Comparison of ENCODE assay signal across 8 cellular contexts in the genomic region with DNA sequence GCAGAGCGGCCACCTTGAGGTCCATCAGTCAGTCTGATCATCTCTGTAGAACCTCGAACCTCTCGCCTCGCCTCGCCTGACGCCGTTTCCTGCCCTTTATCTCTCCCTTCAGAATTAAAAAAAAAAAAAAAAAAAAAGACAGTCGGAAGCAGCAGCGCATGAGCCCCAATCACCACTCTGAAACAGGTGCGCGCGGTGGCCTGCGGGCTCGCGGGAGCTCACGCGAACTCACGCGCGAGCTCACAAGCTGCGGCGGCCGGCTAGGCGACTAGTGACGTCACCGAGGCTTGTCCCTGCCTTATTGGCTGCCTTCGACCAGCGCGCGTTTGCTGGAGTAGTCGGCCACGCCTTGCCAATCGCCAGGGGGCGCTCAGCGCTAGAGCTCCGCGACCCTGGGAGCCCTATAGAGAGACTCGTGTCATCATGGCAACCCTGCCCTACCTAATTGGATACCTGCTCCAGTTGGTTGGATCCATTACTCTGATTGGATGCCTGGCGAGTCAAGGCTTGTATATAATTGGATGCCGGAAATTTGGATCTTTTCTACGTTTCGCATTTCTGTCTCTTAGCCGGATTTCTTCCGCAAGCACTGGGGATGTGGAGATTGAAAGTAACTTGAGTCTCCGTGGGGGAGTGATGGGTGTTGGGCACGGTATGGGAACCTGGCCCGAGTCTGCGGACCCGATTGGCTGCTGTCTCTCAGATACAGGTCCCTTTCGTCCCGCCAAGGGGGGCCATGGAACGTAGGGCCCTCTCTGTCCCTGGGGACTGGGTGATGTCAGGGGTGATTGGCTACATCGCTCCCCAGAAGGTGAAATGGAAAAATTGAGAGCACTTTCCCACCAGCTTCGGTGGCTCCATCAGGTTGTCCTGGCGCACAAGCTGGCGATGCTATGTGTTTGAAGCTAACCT. TPM values are rescaled to one million over a fixed set of nuclear protein-coding genes. Genes with fewer than 3 reads are reported as not detected.
A peak's percentile ranks its signal among the peaks of the same experiment; 100 is the strongest.
DNase-seq lines count a peak whose midpoint lies in the region; ATAC-seq, FAIRE-seq and TF ChIP-seq lines count a peak whose summit lies in the region.

No MANE protein-coding gene starts in this region.

- peaks cover 11% of the 10 kb centered on the region for H3K4me1 ChIP-seq in CD4-positive, alpha-beta memory T cell (ENCODE audit: insufficient read depth, low read length)
- H3K4me1 ChIP-seq in HUES64 (ENCODE audit: insufficient read depth, low read length) (no peaks in the 10 kb centered on the region), keratinocyte (ENCODE audit: control insufficient read depth, extremely low read depth, insufficient read depth, low read length) (no peaks in the 10 kb centered on the region), mesenchymal stem cell (ENCODE audit: control insufficient read depth, insufficient read depth, low read depth, low read length) (no peaks in the 10 kb centered on the region)

- H2BK15ac ChIP-seq in mesenchymal stem cell (ENCODE audit: low read depth, poor library complexity, severe bottlenecking) = no peak overlapping the region

- no peaks in the 10 kb centered on the region for H3K79me2 ChIP-seq in keratinocyte (ENCODE audit: control insufficient read depth, insufficient read depth, low read length)

- no peak overlapping the region for H3K23ac ChIP-seq in mesenchymal stem cell (ENCODE audit: low read length in 2 of 2)

- intact Hi-C loops in CD4-positive, alpha-beta memory T cell (cut with micrococcal nuclease) = no loop called here

- no peak overlapping the region for H3K4me3 ChIP-seq in CD4-positive, alpha-beta memory T cell (ENCODE audit: low read length in 2 of 2)
- peak overlapping the region; percentile 46 for H3K4me3 ChIP-seq in HUES64 (ENCODE audit: low read length)
- H3K4me3 ChIP-seq in WI38 (ENCODE audit: low read depth, low read length) = no peak overlapping the region
- no peak overlapping the region for H3K4me3 ChIP-seq in bronchial epithelial cell (ENCODE audit: low read depth, low read length)
- H3K4me3 ChIP-seq in keratinocyte (ENCODE audit: control insufficient read depth in 2 of 3, extremely low read depth in 1 of 3, insufficient read depth in 2 of 3, low read depth in 1 of 3, low read length in 3 of 3) = no peak overlapping the region
- H3K4me3 ChIP-seq in mesenchymal stem cell (ENCODE audit: insufficient read depth in 1 of 2, low read depth in 1 of 2, low read length in 2 of 2) = peak overlapping the region in 1 of 2 experiments; percentile 44

- H3K9me1 ChIP-seq in keratinocyte (ENCODE audit: control insufficient read depth, extremely low read depth, insufficient read depth, low read length) = no peaks in the 10 kb centered on the region

- H4K20me1 ChIP-seq in keratinocyte (ENCODE audit: control insufficient read depth, extremely low read depth, insufficient read depth, low read length) = no peaks in the 10 kb centered on the region

- 18% methylated on average over 56 of the region's 56 CpGs for WGBS in HUES64
- 67% methylated on average over 56 of the region's 56 CpGs for WGBS in mesenchymal stem cell

- H4K8ac ChIP-seq in mesenchymal stem cell (ENCODE audit: low read length) = no peak overlapping the region

- no peak overlapping the region for H3K4ac ChIP-seq in mesenchymal stem cell (ENCODE audit: low read depth in 1 of 2, low read length in 2 of 2)

- H3K4me2 ChIP-seq in keratinocyte (ENCODE audit: control insufficient read depth, extremely low read depth, insufficient read depth, low read depth, low read length) (no peak overlapping the region), mesenchymal stem cell (ENCODE audit: low read length, poor library complexity, severe bottlenecking) (no peak overlapping the region)

- H2BK120ac ChIP-seq in mesenchymal stem cell (ENCODE audit: low read depth, low read length) = no peak overlapping the region

- TF ChIP-seq CTCF in WI38 (IDR thresholded peaks at IDR 0.05; ENCODE audit: low read depth, low read length) (0 out of 2 replicates have a peak, but pooled peaks have one; percentile 10), bronchial epithelial cell (IDR thresholded peaks at IDR 0.05; ENCODE audit: insufficient read depth, low read length, severe bottlenecking) (no peak), keratinocyte (optimal IDR thresholded peaks at IDR 0.05 in 1 of 3, IDR thresholded peaks at IDR 0.05 in 1 of 3, conservative IDR thresholded peaks at IDR 0.05 in 1 of 3; ENCODE audit: extremely low read depth in 1 of 3, insufficient read depth in 2 of 3, low read length in 3 of 3) (peak in 2 of 3 experiments; percentile 12 to 33)

- H3K18ac ChIP-seq in mesenchymal stem cell (ENCODE audit: low read depth in 1 of 2, low read length in 2 of 2) = no peak overlapping the region

- H3K27me3 Mint-ChIP-seq in CD4-positive, alpha-beta memory T cell = peaks cover 7 to 10% of the 10 kb centered on the region in 2 donors

- no peak overlapping the region for H3K27ac ChIP-seq in CD4-positive, alpha-beta memory T cell (ENCODE audit: low read depth, low read length)
- no peak overlapping the region for H3K27ac ChIP-seq in HUES64 (ENCODE audit: low read depth, low read length)
- H3K27ac ChIP-seq in keratinocyte (ENCODE audit: control insufficient read depth, insufficient read depth, low read length) = no peak overlapping the region
- H3K27ac ChIP-seq in mesenchymal stem cell (ENCODE audit: low read length, poor library complexity, severe bottlenecking) = no peak overlapping the region

- CTCF ChIA-PET in CD4-positive, alpha-beta memory T cell (lab: Charles Lee; ENCODE audit: partially characterized antibody) = interaction anchor here (1.0 kb wide), 1 partner anchor 176 kb away, joined by 3 read pairs; no protein-coding TSS in a partner anchor

- H3K14ac ChIP-seq in mesenchymal stem cell (ENCODE audit: low read length in 2 of 2) = no peak overlapping the region

- H3K9me3 ChIP-seq in CD4-positive, alpha-beta memory T cell (ENCODE audit: control insufficient read depth in 1 of 2, low read length in 2 of 2) = no peaks in the 10 kb centered on the region
- H3K9me3 ChIP-seq in HUES64 (ENCODE audit: insufficient read depth, low read depth, low read length) (0 out of 2 replicates have a peak, but pooled peaks cover 3% of the 10 kb centered on the region), keratinocyte (ENCODE audit: control insufficient read depth, low read depth, low read length) (peaks cover 3% of the 10 kb centered on the region), mesenchymal stem cell (ENCODE audit: control insufficient read depth, low read length) (no peaks in the 10 kb centered on the region)

- no peak overlapping the region for H2AK5ac ChIP-seq in mesenchymal stem cell (ENCODE audit: low read length, severe bottlenecking)

- H2AFZ ChIP-seq in keratinocyte (ENCODE audit: control insufficient read depth, low read length) (no peak overlapping the region), mesenchymal stem cell (ENCODE audit: low read depth, low read length) (no peak overlapping the region)

- peaks cover 0 to 12% (median 3%) of the 10 kb centered on the region in 8 donors for H3K9me3 Mint-ChIP-seq in CD4-positive, alpha-beta memory T cell

- H3K36me3 ChIP-seq in CD4-positive, alpha-beta memory T cell (ENCODE audit: insufficient read depth, low read length) = no peaks in the 10 kb centered on the region
- H3K36me3 ChIP-seq in HUES64 (ENCODE audit: insufficient read depth, low read length) (no peaks in the 10 kb centered on the region), bronchial epithelial cell (ENCODE audit: control insufficient read depth, insufficient read depth, low read length) (no peaks in the 10 kb centered on the region), keratinocyte (ENCODE audit: control insufficient read depth in 2 of 2, extremely low read depth in 1 of 2, insufficient read depth in 2 of 2, low read length in 2 of 2) (no peaks in the 10 kb centered on the region), mesenchymal stem cell (ENCODE audit: control insufficient read depth in 1 of 2, insufficient read depth in 2 of 2, low read depth in 1 of 2, low read length in 2 of 2) (no peaks in the 10 kb centered on the region)

- no peak overlapping the region for H2BK5ac ChIP-seq in mesenchymal stem cell (ENCODE audit: low read depth, low read length, poor library complexity, severe bottlenecking)

- ATAC-seq in GM18517 (IDR thresholded peaks at IDR 0.05; ENCODE audit: unreplicated experiment) = no peak

- H3K27ac Mint-ChIP-seq in CD4-positive, alpha-beta memory T cell = peak overlapping the region in 2 of 7 donors; percentile 7 to 36

- dilution Hi-C loops in keratinocyte (cut with MboI; ENCODE audit: extremely low pct_ligation_motif_present, low sequenced_read_pairs) = no loop called here

- peak; percentile 43 to 78 (median 61) for DNase-seq in CD4-positive, alpha-beta memory T cell
- DNase-seq in bronchial epithelial cell (ENCODE audit: low read depth) = peak; percentile 0
- DNase-seq in keratinocyte (ENCODE audit: low read depth, low spot score) = no peak
- peak; percentile 95 for DNase-seq in stimulated activated CD4-positive, alpha-beta T cell treated with anti-CD3 and anti-CD28 coated beads, Interleukin-1b, Interleukin-23, amount 100 ng/mL, for 48 hours
- DNase-seq in mesenchymal stem cell = no peak

- H3K27me3 ChIP-seq in CD4-positive, alpha-beta memory T cell (ENCODE audit: insufficient read depth, low read length) = no peaks in the 10 kb centered on the region
- H3K27me3 ChIP-seq in HUES64 (ENCODE audit: insufficient read depth, low read length) (peaks cover 14% of the 10 kb centered on the region), bronchial epithelial cell (ENCODE audit: control insufficient read depth, insufficient read depth, low read length) (no peaks in the 10 kb centered on the region), keratinocyte (ENCODE audit: control insufficient read depth, extremely low read depth, insufficient read depth, low read length) (no peaks in the 10 kb centered on the region), mesenchymal stem cell (ENCODE audit: control insufficient read depth in 1 of 2, insufficient read depth in 1 of 2, low read length in 2 of 2) (peaks cover 0 to 13% of the 10 kb centered on the region in 2 experiments)

- H4K91ac ChIP-seq in mesenchymal stem cell (ENCODE audit: low read length) = no peak overlapping the region

- H3K79me1 ChIP-seq in mesenchymal stem cell (replicated peaks; ENCODE audit: low read length, poor library complexity, severe bottlenecking) = no peaks in the 10 kb centered on the region

- peak overlapping the region in 6 of 8 donors; percentile 7 to 73 (median 40) for H3K4me3 Mint-ChIP-seq in CD4-positive, alpha-beta memory T cell

- FAIRE-seq in bronchial epithelial cell (lab: Jason Lieb, UNC) (no peak), keratinocyte (lab: Jason Lieb, UNC) (no peak)

- H3K4me1 Mint-ChIP-seq in CD4-positive, alpha-beta memory T cell = peaks cover 5 to 14% (median 7%) of the 10 kb centered on the region in 4 donors

- POLR2A ChIA-PET in CD4-positive, alpha-beta memory T cell (lab: Charles Lee; ENCODE audit: partially characterized antibody) = no interaction called here

- no peak overlapping the region for H2BK12ac ChIP-seq in mesenchymal stem cell (ENCODE audit: low read length in 2 of 2)

- H3K9ac ChIP-seq in HUES64 (ENCODE audit: low read depth, low read length) (no peak overlapping the region), keratinocyte (ENCODE audit: control insufficient read depth, extremely low read depth, insufficient read depth, low read length) (no peak overlapping the region), mesenchymal stem cell (ENCODE audit: low read length) (no peak overlapping the region)

- no peaks in the 10 kb centered on the region for H3K36me3 Mint-ChIP-seq in CD4-positive, alpha-beta memory T cell

RNA-seq across cellular contexts. Expression of a gene that starts 31.6 kb away (rescaled TPM):
- not detected for total RNA-seq in CD4-positive, alpha-beta memory T cell
- under 1 TPM in 1 of 2 donors, not detected in 1; 0.09 TPM for polyA plus RNA-seq in CD4-positive, alpha-beta memory T cell
- 1.6 TPM for polyA plus RNA-seq in HUES64 (2013, experiment 1 of 2)
- 1.5 TPM for polyA plus RNA-seq in HUES64 (2013, experiment 2 of 2)
- not detected in 2 replicates for total RNA-seq in bronchial epithelial cell
- polyA plus RNA-seq in keratinocyte = not detected in 3 replicates
- polyA plus RNA-seq in keratinocyte (2011; ENCODE audit: low read depth) = not detected
- not detected in 2 replicates for polyA plus RNA-seq in keratinocyte (2011; cell fraction: cytosol; rRNA removed)
- not detected in 2 replicates for polyA plus RNA-seq in keratinocyte (2011; cell fraction: nucleus; rRNA removed)
- not detected in 2 replicates for polyA plus RNA-seq in keratinocyte (2012; ENCODE audit: low replicate concordance)
- polyA minus RNA-seq in keratinocyte = not detected in 3 replicates
- polyA minus RNA-seq in keratinocyte (2011; cell fraction: cytosol; rRNA and poly(A)+ RNA removed) = not detected
- polyA minus RNA-seq in keratinocyte (2011; cell fraction: nucleus; rRNA and poly(A)+ RNA removed) = not detected in 2 replicates
- not detected for polyA plus RNA-seq in mesenchymal stem cell (2013, experiment 1 of 2)
- polyA plus RNA-seq in mesenchymal stem cell (2013, experiment 2 of 2) = not detected

RNA-seq across cellular contexts. Expression of a gene that starts 39.9 kb away (rescaled TPM):
- total RNA-seq in CD4-positive, alpha-beta memory T cell = not detected
- polyA plus RNA-seq in CD4-positive, alpha-beta memory T cell = under 1 TPM in 1 of 2 donors, not detected in 1; 0.08 TPM
- polyA plus RNA-seq in HUES64 (2013, experiment 1 of 2) = 7.8 TPM
- polyA plus RNA-seq in HUES64 (2013, experiment 2 of 2) = 14.3 TPM
- not detected in 2 replicates for total RNA-seq in bronchial epithelial cell
- not detected in 3 replicates for polyA plus RNA-seq in keratinocyte
- not detected for polyA plus RNA-seq in keratinocyte (2011; ENCODE audit: low read depth)
- polyA plus RNA-seq in keratinocyte (2011; cell fraction: cytosol; rRNA removed) = not detected in 2 replicates
- polyA plus RNA-seq in keratinocyte (2011; cell fraction: nucleus; rRNA removed) = not detected in 2 replicates
- polyA plus RNA-seq in keratinocyte (2012; ENCODE audit: low replicate concordance) = 0.03 TPM in 1 of 2 replicates, not detected in the other
- not detected in 3 replicates for polyA minus RNA-seq in keratinocyte
- polyA minus RNA-seq in keratinocyte (2011; cell fraction: cytosol; rRNA and poly(A)+ RNA removed) = not detected
- not detected in 2 replicates for polyA minus RNA-seq in keratinocyte (2011; cell fraction: nucleus; rRNA and poly(A)+ RNA removed)
- polyA plus RNA-seq in mesenchymal stem cell (2013, experiment 1 of 2) = not detected
- 0.03 TPM for polyA plus RNA-seq in mesenchymal stem cell (2013, experiment 2 of 2)

RNA-seq across cellular contexts. Expression of a gene that starts 41.1 kb away (rescaled TPM):
- total RNA-seq in CD4-positive, alpha-beta memory T cell = not detected
- not detected for polyA plus RNA-seq in CD4-positive, alpha-beta memory T cell
- polyA plus RNA-seq in HUES64 (2013, experiment 1 of 2) = 1.3 TPM
- polyA plus RNA-seq in HUES64 (2013, experiment 2 of 2) = 2.2 TPM
- not detected in 2 replicates for total RNA-seq in bronchial epithelial cell
- not detected in 3 replicates for polyA plus RNA-seq in keratinocyte
- polyA plus RNA-seq in keratinocyte (2011; ENCODE audit: low read depth) = not detected
- polyA plus RNA-seq in keratinocyte (2011; cell fraction: cytosol; rRNA removed) = not detected in 2 replicates
- polyA plus RNA-seq in keratinocyte (2011; cell fraction: nucleus; rRNA removed) = not detected in 2 replicates
- polyA plus RNA-seq in keratinocyte (2012; ENCODE audit: low replicate concordance) = 0.99 TPM in 1 of 2 replicates, not detected in the other
- not detected in 3 replicates for polyA minus RNA-seq in keratinocyte
- not detected for polyA minus RNA-seq in keratinocyte (2011; cell fraction: cytosol; rRNA and poly(A)+ RNA removed)
- polyA minus RNA-seq in keratinocyte (2011; cell fraction: nucleus; rRNA and poly(A)+ RNA removed) = not detected in 2 replicates
- not detected for polyA plus RNA-seq in mesenchymal stem cell (2013, experiment 1 of 2)
- polyA plus RNA-seq in mesenchymal stem cell (2013, experiment 2 of 2) = not detected

Comparison
In these comparisons a context has a peak if more than half of its experiments do, and no peak if none do; other contexts are left out.
1. DNase-seq: peak in CD4-positive, alpha-beta memory T cell (5 of 5), bronchial epithelial cell (single experiment) and stimulated activated CD4-positive, alpha-beta T cell treated with anti-CD3 and anti-CD28 coated beads, Interleukin-1b, Interleukin-23, amount 100 ng/mL, for 48 hours (single experiment); none in keratinocyte (single experiment) and mesenchymal stem cell (single experiment).